Comparison of ENCODE assay signal across 13 cellular contexts in genomic region chr1:117615474-117615873, GRCh38. TPM values are rescaled to one million over a fixed set of nuclear protein-coding genes. Genes with fewer than 3 reads are reported as not detected.
A peak's percentile ranks its signal among the peaks of the same experiment; 100 is the strongest.
DNase-seq lines count a peak whose midpoint lies in the region; ATAC-seq and TF ChIP-seq lines count a peak whose summit lies in the region.
"Had no signal": no experiment of that assay in that cellular context is flagged by ENCODE, and none has a peak within 500 bp of the region (broad histone marks: within the 10 kb centered on the region; RNA-seq: fewer than 3 reads in every experiment).

No MANE protein-coding gene starts in this region.

- peak; percentile 22 for DNase-seq in stimulated activated CD4-positive, alpha-beta T cell treated with anti-CD3 and anti-CD28 coated beads, Interleukin-4, amount 100 ng/mL, for 24 hours
- DNase-seq in stimulated activated CD4-positive, alpha-beta T cell treated with anti-CD3 and anti-CD28 coated beads, Interleukin-1b, Interleukin-23, amount 100 ng/mL, for 48 hours, result no peak
- DNase-seq in NCI-H510A (lab: John Stamatoyannopoulos, UW), result peak; percentile 43
- peak; percentile 11 for DNase-seq in activated naive CD8-positive, alpha-beta T cell treated with anti-CD3 and anti-CD28 coated beads, Interleukin-2, amount 50 U/mL, for 24 hours
- DNase-seq in stomach, result no peak
- DNase-seq in EL, result no peak
- no peak for DNase-seq in T1000 (lab: John Stamatoyannopoulos, UW)
- no peak for DNase-seq in MCF 10A (ENCODE audit: unreplicated experiment)
- DNase-seq: activated CD4-positive, alpha-beta T cell treated with anti-CD3 and anti-CD28 coated beads for 1 hour; cerebellar nuclear complex; PC-9; stimulated activated CD4-positive, alpha-beta T cell treated with anti-CD3 and anti-CD28 coated beads, Interleukin-2, amount 100 ng/mL, for 24 hours had no signal

- POLR2A ChIA-PET in MCF 10A (lab: Yijun Ruan, JAX), result no interaction called here

- peaks cover 8% of the 10 kb centered on the region for H3K27me3 Mint-ChIP-seq in activated naive CD8-positive, alpha-beta T cell treated with anti-CD3 and anti-CD28 coated beads, Interleukin-2, amount 50 U/mL, for 24 hours
- H3K27me3 Mint-ChIP-seq in MCF 10A (ENCODE audit: insufficient read depth, unreplicated experiment), result no peaks in the 10 kb centered on the region

- H3K4me3 ChIP-seq in stomach, result peak overlapping the region in 1 of 4 donors; percentile 29
- H3K4me3 ChIP-seq: PC-9 had no signal

- no peaks in the 10 kb centered on the region for H3K9me3 Mint-ChIP-seq in activated naive CD8-positive, alpha-beta T cell treated with anti-CD3 and anti-CD28 coated beads, Interleukin-2, amount 50 U/mL, for 24 hours
- H3K9me3 Mint-ChIP-seq in MCF 10A (ENCODE audit: unreplicated experiment), result no peaks in the 10 kb centered on the region

- H3K4me1 ChIP-seq in stomach, result peaks cover 59 to 91% (median 73%) of the 10 kb centered on the region in 4 donors

- H3K9me3 ChIP-seq in stomach, result no peaks in the 10 kb centered on the region

- TF ChIP-seq CTCF in stomach (IDR thresholded peaks at IDR 0.05) (no peak), MCF 10A (IDR thresholded peaks at IDR 0.05; ENCODE audit: unreplicated experiment) (no peak)

- ATAC-seq in activated naive CD8-positive, alpha-beta T cell treated with anti-CD3 and anti-CD28 coated beads, Interleukin-2, amount 50 U/mL, for 24 hours, result peak; percentile 75

- no TSS peak for BruUV-seq in MCF 10A (replicated peaks; lab: Mats Ljungman, UMichigan)

- H3K27me3 ChIP-seq in stomach, result no peaks in the 10 kb centered on the region

- peaks cover 5% of the 10 kb centered on the region for H3K36me3 Mint-ChIP-seq in activated naive CD8-positive, alpha-beta T cell treated with anti-CD3 and anti-CD28 coated beads, Interleukin-2, amount 50 U/mL, for 24 hours (ENCODE audit: low read depth)
- no peaks in the 10 kb centered on the region for H3K36me3 Mint-ChIP-seq in MCF 10A (ENCODE audit: insufficient read depth, unreplicated experiment)

- intact Hi-C loops in stomach (cut with DNase I; ENCODE audit: low total_unique reads), result no loop called here
- intact Hi-C loops in MCF 10A (cut with micrococcal nuclease), result no loop called here

- H3K27ac ChIP-seq in stomach, result peak overlapping the region in 4 of 5 donors; percentile 10 to 96 (median 62)
- H3K27ac ChIP-seq: C4-2B, PC-9 had no signal

- WGBS in stomach, 5 donors, result 38 to 61% (median 56%) methylated on average over 3 of the region's 3 CpGs

- H3K4me3 Mint-ChIP-seq in activated naive CD8-positive, alpha-beta T cell treated with anti-CD3 and anti-CD28 coated beads, Interleukin-2, amount 50 U/mL, for 24 hours, result no peak overlapping the region
- H3K4me3 Mint-ChIP-seq in MCF 10A (ENCODE audit: unreplicated experiment), result no peak overlapping the region

- TF ChIP-seq POLR2A in stomach (IDR thresholded peaks at IDR 0.05), result no peak

- H3K36me3 ChIP-seq in stomach, result no peaks in the 10 kb centered on the region

- CTCF ChIA-PET in MCF 10A (lab: Yijun Ruan, JAX), result no interaction called here

- no peak overlapping the region for H3K27ac Mint-ChIP-seq in activated naive CD8-positive, alpha-beta T cell treated with anti-CD3 and anti-CD28 coated beads, Interleukin-2, amount 50 U/mL, for 24 hours
- H3K27ac Mint-ChIP-seq in MCF 10A (ENCODE audit: low read depth, unreplicated experiment), result no peak overlapping the region

- no peak for TF ChIP-seq EP300 in stomach (IDR thresholded peaks at IDR 0.05)

- H3K4me1 Mint-ChIP-seq in activated naive CD8-positive, alpha-beta T cell treated with anti-CD3 and anti-CD28 coated beads, Interleukin-2, amount 50 U/mL, for 24 hours, result peaks cover 65% of the 10 kb centered on the region
- H3K4me1 Mint-ChIP-seq in MCF 10A (ENCODE audit: insufficient read depth, unreplicated experiment), result peaks cover 16% of the 10 kb centered on the region

RNA-seq across cellular contexts. Expression of gene TENT5C, which starts 9.6 kb away (rescaled TPM):
- 10 to 100 TPM in 4 of 5 donors, 1 to 10 TPM in 1; 9.0 to 28.1 (median 14.7) TPM for total RNA-seq in stomach
- polyA plus RNA-seq in stomach, result 1 to 10 TPM; 6.0 to 9.5 (median 8.3) TPM
- total RNA-seq in MCF 10A (2022), result 0.05 TPM in 1 of 2 replicates, not detected in the other

Comparison
In these comparisons a context has a peak if more than half of its experiments do, and no peak if none do; other contexts are left out.
1. DNase-seq: peak in stimulated activated CD4-positive, alpha-beta T cell treated with anti-CD3 and anti-CD28 coated beads, Interleukin-4, amount 100 ng/mL, for 24 hours (single experiment), NCI-H510A (single experiment) and activated naive CD8-positive, alpha-beta T cell treated with anti-CD3 and anti-CD28 coated beads, Interleukin-2, amount 50 U/mL, for 24 hours (single experiment); none in stimulated activated CD4-positive, alpha-beta T cell treated with anti-CD3 and anti-CD28 coated beads, Interleukin-1b, Interleukin-23, amount 100 ng/mL, for 48 hours (single experiment), stomach (single experiment), EL (single experiment), T1000 (single experiment) and MCF 10A (single experiment).